Comparison of ENCODE assay signal across 16 cellular contexts in the genomic region with DNA sequence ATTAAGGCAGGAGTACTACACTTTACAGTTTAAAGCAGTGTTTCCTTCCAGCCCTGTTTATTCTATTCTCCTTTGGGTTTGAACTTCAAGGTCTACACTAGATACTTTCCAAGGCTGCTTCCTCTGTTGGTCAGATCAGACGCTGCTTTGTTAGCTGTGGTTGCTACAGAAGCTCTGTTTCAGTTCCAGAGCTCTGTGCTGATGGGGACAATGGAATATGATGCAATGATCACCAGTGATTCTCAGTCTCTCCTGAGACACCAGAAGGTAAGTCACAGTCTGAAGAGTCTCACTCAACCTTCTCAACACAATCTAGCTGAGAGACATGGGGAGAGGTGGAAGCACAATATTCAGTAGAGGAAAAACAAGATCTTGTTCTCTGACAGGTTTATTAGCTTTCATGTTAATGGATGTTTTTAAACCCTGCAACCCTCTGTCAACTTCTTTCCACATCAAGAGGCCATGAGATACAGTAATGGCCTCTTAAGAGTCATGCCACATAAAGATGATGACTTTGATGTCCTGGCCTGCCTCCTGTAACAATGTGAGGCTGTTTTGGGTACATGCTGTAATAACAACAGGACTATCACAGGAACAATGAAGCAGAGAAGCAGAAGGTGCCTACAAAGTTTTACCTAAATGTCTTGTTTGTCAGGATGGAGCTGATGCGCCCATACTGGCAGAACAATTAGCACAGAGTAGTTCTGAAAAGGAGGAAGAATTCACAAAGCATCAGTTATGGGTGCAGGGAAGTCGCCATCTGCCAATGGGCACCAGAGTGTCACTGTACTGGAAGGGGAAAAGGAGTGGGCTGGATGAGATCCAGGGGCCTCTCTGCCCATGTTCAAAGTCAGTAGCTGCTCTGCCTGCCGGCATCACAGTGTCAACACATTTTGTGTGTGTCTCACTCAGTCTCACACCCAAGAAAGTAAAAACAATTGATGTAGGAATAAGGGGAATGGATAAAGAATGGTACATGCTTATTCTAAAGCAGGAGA. TPM values are rescaled to one million over a fixed set of nuclear protein-coding genes. Genes with fewer than 3 reads are reported as not detected.
DNase-seq lines count a peak whose midpoint lies in the region; ATAC-seq and TF ChIP-seq lines count a peak whose summit lies in the region.
"Had no signal": no experiment of that assay in that cellular context is flagged by ENCODE, and none has a peak within 500 bp of the region (broad histone marks: within the 10 kb centered on the region; RNA-seq: fewer than 3 reads in every experiment).

No MANE protein-coding gene starts in this region.

- POLR2A ChIA-PET in activated naive CD8-positive, alpha-beta T cell treated with anti-CD3 and anti-CD28 coated beads, Interleukin-2, amount 10 ng/mL, durations not matched to agents 7 days and 5 days (lab: Charles Lee), result interaction anchor here (0.6 to 3.1 kb wide), 7 partner anchors 9 to 50 kb away, joined by 3 to 13 read pairs (median 3); partner anchors contain the start of genes PSME3IP1 and RSPRY1

- no peaks in the 10 kb centered on the region for H4K20me1 ChIP-seq in KMS-11 (ENCODE audit: insufficient read depth)

- H3K4me3 Mint-ChIP-seq in activated naive CD8-positive, alpha-beta T cell treated with anti-CD3 and anti-CD28 coated beads, Interleukin-2, amount 10 ng/mL, durations not matched to agents 7 days and 5 days, result no peak overlapping the region
- no peak overlapping the region for H3K4me3 Mint-ChIP-seq in stimulated activated effector memory CD8-positive, alpha-beta T cell treated with anti-CD3 and anti-CD28 coated beads, Interleukin-12 subunit alpha, Interleukin-12 subunit beta, amount 100 ng/mL, for 72 hours
- H3K4me3 Mint-ChIP-seq: neural crest cell had no signal

- no peaks in the 10 kb centered on the region for H3K79me2 ChIP-seq in KMS-11 (ENCODE audit: insufficient read depth, low read depth)

- no peaks in the 10 kb centered on the region for H3K9me3 Mint-ChIP-seq in activated naive CD8-positive, alpha-beta T cell treated with anti-CD3 and anti-CD28 coated beads, Interleukin-2, amount 10 ng/mL, durations not matched to agents 7 days and 5 days
- no peaks in the 10 kb centered on the region for H3K9me3 Mint-ChIP-seq in stimulated activated effector memory CD8-positive, alpha-beta T cell treated with anti-CD3 and anti-CD28 coated beads, Interleukin-12 subunit alpha, Interleukin-12 subunit beta, amount 100 ng/mL, for 72 hours
- H3K9me3 Mint-ChIP-seq: neural crest cell had no signal

- DNase-seq in NCI-H345 (lab: John Stamatoyannopoulos, UW) (peak; percentile 5), NCI-H345 treated with DMSO at 0.1 percent for 48 hours (lab: John Stamatoyannopoulos, UW; ENCODE audit: unreplicated experiment) (no peak), foreskin keratinocyte (no peak)
- no peak for DNase-seq in activated naive CD8-positive, alpha-beta T cell treated with anti-CD3 and anti-CD28 coated beads, Interleukin-2, amount 10 ng/mL, durations not matched to agents 7 days and 5 days
- no peak for DNase-seq in stimulated activated effector memory CD8-positive, alpha-beta T cell treated with anti-CD3 and anti-CD28 coated beads, Interleukin-12 subunit alpha, Interleukin-12 subunit beta, amount 100 ng/mL, for 72 hours (ENCODE audit: low spot score in 2 of 2)
- DNase-seq: body of pancreas, DMS 273 treated with DMSO at 0.1 percent for 48 hours, heart left ventricle, NCI-H526 treated with DMSO at 0.1 percent for 48 hours had no signal

- H3K4me1 Mint-ChIP-seq in activated naive CD8-positive, alpha-beta T cell treated with anti-CD3 and anti-CD28 coated beads, Interleukin-2, amount 10 ng/mL, durations not matched to agents 7 days and 5 days, result peaks cover 15% of the 10 kb centered on the region
- peaks cover 6% of the 10 kb centered on the region for H3K4me1 Mint-ChIP-seq in stimulated activated effector memory CD8-positive, alpha-beta T cell treated with anti-CD3 and anti-CD28 coated beads, Interleukin-12 subunit alpha, Interleukin-12 subunit beta, amount 100 ng/mL, for 72 hours

- peak overlapping the region; percentile 78 for H3K27ac Mint-ChIP-seq in activated naive CD8-positive, alpha-beta T cell treated with anti-CD3 and anti-CD28 coated beads, Interleukin-2, amount 10 ng/mL, durations not matched to agents 7 days and 5 days
- peak overlapping the region; percentile 70 for H3K27ac Mint-ChIP-seq in stimulated activated effector memory CD8-positive, alpha-beta T cell treated with anti-CD3 and anti-CD28 coated beads, Interleukin-12 subunit alpha, Interleukin-12 subunit beta, amount 100 ng/mL, for 72 hours

- H3K27ac ChIP-seq in KMS-11 (peak overlapping the region; percentile 13; the same call in 1 of the 2 replicates), foreskin keratinocyte (no peak overlapping the region)
- H3K27ac ChIP-seq: A549, heart left ventricle, left lung, RWPE1 had no signal

- H3K9ac ChIP-seq in KMS-11, result no peak overlapping the region

- H3K36me3 ChIP-seq in KMS-11 (ENCODE audit: insufficient read depth), result no peaks in the 10 kb centered on the region

- H3K4me1 ChIP-seq in KMS-11 (ENCODE audit: low read depth, poor library complexity, severe bottlenecking) (peaks cover 37% of the 10 kb centered on the region), foreskin keratinocyte (no peaks in the 10 kb centered on the region)
- H3K4me1 ChIP-seq: A549 had no signal

- H3K36me3 Mint-ChIP-seq in activated naive CD8-positive, alpha-beta T cell treated with anti-CD3 and anti-CD28 coated beads, Interleukin-2, amount 10 ng/mL, durations not matched to agents 7 days and 5 days, result peaks cover 20% of the 10 kb centered on the region
- H3K36me3 Mint-ChIP-seq in stimulated activated effector memory CD8-positive, alpha-beta T cell treated with anti-CD3 and anti-CD28 coated beads, Interleukin-12 subunit alpha, Interleukin-12 subunit beta, amount 100 ng/mL, for 72 hours, result peaks cover 46% of the 10 kb centered on the region

- H3K4me3 ChIP-seq in KMS-11 (IDR thresholded peaks at IDR 0.05; ENCODE audit: insufficient read depth, low read depth, low read length), result no peak overlapping the region
- H3K4me3 ChIP-seq: A549, body of pancreas, heart left ventricle, left lung had no signal

- TF ChIP-seq CTCF in KMS-11 (conservative IDR thresholded peaks at IDR 0.05; ENCODE audit: low read depth, low read length) (no peak), foreskin keratinocyte (conservative IDR thresholded peaks at IDR 0.05) (no peak)

- H3K27me3 ChIP-seq in KMS-11 (ENCODE audit: insufficient read depth, low read depth), result no peaks in the 10 kb centered on the region
- no peaks in the 10 kb centered on the region for H3K27me3 ChIP-seq in foreskin keratinocyte
- H3K27me3 ChIP-seq: body of pancreas, heart left ventricle, left lung had no signal

- no peaks in the 10 kb centered on the region for H3K27me3 Mint-ChIP-seq in activated naive CD8-positive, alpha-beta T cell treated with anti-CD3 and anti-CD28 coated beads, Interleukin-2, amount 10 ng/mL, durations not matched to agents 7 days and 5 days

- no peak overlapping the region for H2AFZ ChIP-seq in KMS-11 (ENCODE audit: low read depth)

- peak; percentile 72 for ATAC-seq in activated naive CD8-positive, alpha-beta T cell treated with anti-CD3 and anti-CD28 coated beads, Interleukin-2, amount 10 ng/mL, durations not matched to agents 7 days and 5 days (ENCODE audit: low read depth)
- ATAC-seq in stimulated activated effector memory CD8-positive, alpha-beta T cell treated with anti-CD3 and anti-CD28 coated beads, Interleukin-12 subunit alpha, Interleukin-12 subunit beta, amount 100 ng/mL, for 72 hours, result no peak
- ATAC-seq in foreskin keratinocyte (no peak), GM18498 (IDR thresholded peaks at IDR 0.05; ENCODE audit: unreplicated experiment) (no peak), GM21717 (IDR thresholded peaks at IDR 0.05; ENCODE audit: unreplicated experiment) (no peak)
- ATAC-seq: A549, body of pancreas, heart left ventricle, left lung had no signal

- peak overlapping the region; percentile 28; the same call in 1 of the 2 replicates for H3K4me2 ChIP-seq in KMS-11
- H3K4me2 ChIP-seq: A549 had no signal

RNA-seq across cellular contexts. Expression of gene PSME3IP1, which starts 33.4 kb away (rescaled TPM):
- 100 to 1,000 TPM; 134 to 140 TPM for total RNA-seq in activated naive CD8-positive, alpha-beta T cell treated with anti-CD3 and anti-CD28 coated beads, Interleukin-2, amount 10 ng/mL, durations not matched to agents 7 days and 5 days
- total RNA-seq in foreskin keratinocyte, result 75.2 and 75.4 TPM in 2 replicates
- 79.6 and 89.1 TPM in 2 replicates for polyA plus RNA-seq in foreskin keratinocyte

RNA-seq across cellular contexts. Expression of gene RSPRY1, which starts 33.7 kb away (rescaled TPM):
- total RNA-seq in activated naive CD8-positive, alpha-beta T cell treated with anti-CD3 and anti-CD28 coated beads, Interleukin-2, amount 10 ng/mL, durations not matched to agents 7 days and 5 days, result 10 to 100 TPM; 29.5 to 34.3 TPM
- total RNA-seq in foreskin keratinocyte, result 40.9 and 41.1 TPM in 2 replicates
- 10.6 and 12.2 TPM in 2 replicates for polyA plus RNA-seq in foreskin keratinocyte
